Comparison of ENCODE assay signal across 19 cellular contexts in the genomic region with DNA sequence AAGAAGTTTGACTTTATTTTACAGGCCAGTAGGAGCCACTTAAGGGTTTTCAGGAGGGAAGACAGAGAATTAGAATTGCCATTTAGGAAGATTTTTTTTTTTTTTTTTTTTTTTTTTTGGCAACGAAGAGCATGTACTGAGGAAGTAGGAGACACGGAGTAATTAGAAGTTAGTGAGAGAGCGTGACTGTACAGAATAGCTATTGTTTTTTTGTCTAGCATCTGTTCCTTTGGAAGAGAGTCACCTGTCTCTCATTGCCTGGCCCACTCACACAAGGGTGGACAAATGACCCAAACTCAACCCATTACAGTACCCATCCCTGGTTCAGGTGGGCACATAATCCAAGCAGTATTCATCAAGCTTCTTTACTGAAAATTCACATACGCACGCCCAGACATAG.
"Had no signal": no experiment of that assay in that cellular context is flagged by ENCODE, and none has a peak within 500 bp of the region (broad histone marks: within the 10 kb centered on the region; RNA-seq: fewer than 3 reads in every experiment).

No MANE protein-coding gene starts in this region.

- ATAC-seq: activated CD8-positive, alpha-beta T cell treated with anti-CD3 and anti-CD28 coated beads, Interleukin-2, amount 10 ng/mL, durations not matched to agents 7 days and 5 days; Panc1 had no signal

- DNase-seq: activated CD4-positive, alpha-beta T cell treated with anti-CD3 and anti-CD28 coated beads, Interleukin-2, amount 10 ng/mL, durations not matched to agents 24 days and 14 days; activated CD4-positive, alpha-beta T cell treated with anti-CD3 and anti-CD28 coated beads, Interleukin-2, amount 50 U/mL, for 4 hours; activated CD8-positive, alpha-beta T cell treated with anti-CD3 and anti-CD28 coated beads, Interleukin-2, amount 10 ng/mL, durations not matched to agents 7 days and 5 days; activated gamma-delta T cell; activated naive CD4-positive, alpha-beta T cell treated with Interleukin-2 at 50 U/mL for 16 hours; activated naive CD8-positive, alpha-beta T cell treated with anti-CD3 and anti-CD28 coated beads, Interleukin-2, amount 10 ng/mL, durations not matched to agents 7 days and 5 days; activated T-cell treated with anti-CD3 and anti-CD28 coated beads, Interleukin-2, amount 50 U/mL, for 24 hours; amygdala; colonic mucosa; Karpas-422; NCI-H1436 treated with DMSO at 0.1 percent for 48 hours; NCI-H1694 treated with DMSO at 0.1 percent for 48 hours; NCI-H2029 treated with DMSO at 0.1 percent for 48 hours; NCI-H2107; NCI-H510A; NCI-H526; SHP77 treated with DMSO at 0.1 percent for 48 hours; SK-N-SH had no signal
